8 cellular contexts compared by ENCODE assay signal in the genomic region with DNA sequence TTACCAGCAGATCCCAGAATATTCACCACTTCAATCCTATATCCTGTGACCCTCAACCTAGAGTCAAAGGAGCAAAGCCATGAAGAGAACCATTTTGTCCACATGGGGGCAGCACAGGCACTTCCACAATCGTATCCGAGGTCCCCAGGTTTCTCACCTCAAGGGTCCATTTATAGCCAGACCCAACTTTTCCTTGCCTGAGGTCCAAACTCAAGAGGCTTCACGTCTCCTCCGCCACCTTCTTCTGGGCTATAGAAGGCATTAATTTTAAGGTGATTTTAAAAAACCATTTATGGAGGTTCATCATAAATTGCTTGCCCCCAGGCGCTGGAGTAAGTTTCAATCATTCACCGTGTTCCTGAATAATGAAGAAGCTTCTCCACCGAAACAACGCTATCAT.
A peak's percentile ranks its signal among the peaks of the same experiment; 100 is the strongest.
DNase-seq lines count a peak whose midpoint lies in the region; ATAC-seq and TF ChIP-seq lines count a peak whose summit lies in the region.

No MANE protein-coding gene starts in this region.

- H3K4me3 Mint-ChIP-seq in mesothelial cell of epicardium = no peak overlapping the region

- peaks cover 4% of the 10 kb centered on the region for H3K27me3 Mint-ChIP-seq in mesothelial cell of epicardium (ENCODE audit: low read depth)

- TF ChIP-seq CTCF in AG10803 (conservative IDR thresholded peaks at IDR 0.05; ENCODE audit: low read length) = peak; percentile 91
- peak; percentile 64 for TF ChIP-seq CTCF in mesothelial cell of epicardium (IDR thresholded peaks at IDR 0.05; ENCODE audit: unreplicated experiment)

- H3K27ac Mint-ChIP-seq in mesothelial cell of epicardium = no peak overlapping the region

- no peaks in the 10 kb centered on the region for H3K9me3 Mint-ChIP-seq in mesothelial cell of epicardium

- ATAC-seq in GM18870 (IDR thresholded peaks at IDR 0.05; ENCODE audit: unreplicated experiment) = peak; percentile 82
- ATAC-seq in HG03108 (IDR thresholded peaks at IDR 0.05; ENCODE audit: unreplicated experiment) = peak; percentile 51

- peaks cover 31% of the 10 kb centered on the region for H3K4me1 Mint-ChIP-seq in mesothelial cell of epicardium

- H3K4me3 ChIP-seq in AG10803 (ENCODE audit: low read length) = no peak overlapping the region

- H3K36me3 Mint-ChIP-seq in mesothelial cell of epicardium = no peaks in the 10 kb centered on the region

- DNase-seq in AG10803 (ENCODE audit: low read depth) (peak; percentile 60), NCI-H510A treated with DMSO at 0.1 percent for 48 hours (lab: John Stamatoyannopoulos, UW) (peak; percentile 79), ecto neural progenitor cell (ENCODE audit: low spot score) (peak; percentile 77), mesothelial cell of epicardium (ENCODE audit: low spot score in 2 of 2, unreplicated experiment in 2 of 2) (peak in 1 of 2 experiments; percentile 47)
- peak; percentile 68 for DNase-seq in activated CD4-positive, alpha-beta T cell treated with anti-CD3 and anti-CD28 coated beads, Interleukin-2, amount 50 U/mL, for 1 hour
- DNase-seq in stimulated activated CD8-positive, alpha-beta memory T cell treated with anti-CD3 and anti-CD28 coated beads, Interleukin-7, amount 100 ng/mL, for 48 hours (ENCODE audit: extremely low read depth in 1 of 2, low read depth in 1 of 2) = peak; percentile 10 to 42
